1 cellular context compared by ENCODE assay signal in the genomic region with DNA sequence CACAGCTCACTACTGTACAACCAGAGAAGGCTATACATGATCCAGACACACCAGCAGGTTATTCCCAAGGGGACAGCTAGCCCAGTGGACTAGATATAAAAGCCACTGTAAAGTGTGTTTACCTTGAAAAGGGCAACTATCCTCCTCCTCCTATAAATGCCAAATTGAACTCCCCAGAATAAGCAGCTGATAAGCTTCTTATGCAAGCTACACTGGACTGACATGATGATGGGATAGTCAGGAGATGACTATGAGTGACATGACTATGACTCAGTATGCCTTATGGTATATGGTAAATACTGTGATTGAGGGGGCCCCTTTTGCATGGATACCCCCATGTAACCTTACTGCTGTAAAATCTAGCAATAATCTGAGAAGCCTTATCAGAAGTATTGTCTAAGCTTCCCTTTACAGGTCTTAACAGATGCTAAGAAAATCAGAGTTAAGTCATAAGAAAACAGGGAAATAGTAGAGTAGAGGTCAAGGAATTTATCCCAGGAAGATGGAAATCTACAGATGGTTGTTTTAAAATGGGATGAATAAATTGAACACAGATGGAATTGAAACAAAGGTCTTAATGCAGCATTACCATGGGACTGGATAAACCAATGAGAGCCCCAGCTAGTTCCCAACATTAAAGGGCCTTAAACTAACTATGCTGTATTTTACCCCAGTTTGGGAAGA.
TF ChIP-seq lines count a peak whose summit lies in the region.

No MANE protein-coding gene starts in this region.

TF ChIP-seq in WTC11, 78 proteins besides CTCF, POLR2A, EP300 and RAD21 (continued from another document):
- TF ChIP-seq, protein P1, sequence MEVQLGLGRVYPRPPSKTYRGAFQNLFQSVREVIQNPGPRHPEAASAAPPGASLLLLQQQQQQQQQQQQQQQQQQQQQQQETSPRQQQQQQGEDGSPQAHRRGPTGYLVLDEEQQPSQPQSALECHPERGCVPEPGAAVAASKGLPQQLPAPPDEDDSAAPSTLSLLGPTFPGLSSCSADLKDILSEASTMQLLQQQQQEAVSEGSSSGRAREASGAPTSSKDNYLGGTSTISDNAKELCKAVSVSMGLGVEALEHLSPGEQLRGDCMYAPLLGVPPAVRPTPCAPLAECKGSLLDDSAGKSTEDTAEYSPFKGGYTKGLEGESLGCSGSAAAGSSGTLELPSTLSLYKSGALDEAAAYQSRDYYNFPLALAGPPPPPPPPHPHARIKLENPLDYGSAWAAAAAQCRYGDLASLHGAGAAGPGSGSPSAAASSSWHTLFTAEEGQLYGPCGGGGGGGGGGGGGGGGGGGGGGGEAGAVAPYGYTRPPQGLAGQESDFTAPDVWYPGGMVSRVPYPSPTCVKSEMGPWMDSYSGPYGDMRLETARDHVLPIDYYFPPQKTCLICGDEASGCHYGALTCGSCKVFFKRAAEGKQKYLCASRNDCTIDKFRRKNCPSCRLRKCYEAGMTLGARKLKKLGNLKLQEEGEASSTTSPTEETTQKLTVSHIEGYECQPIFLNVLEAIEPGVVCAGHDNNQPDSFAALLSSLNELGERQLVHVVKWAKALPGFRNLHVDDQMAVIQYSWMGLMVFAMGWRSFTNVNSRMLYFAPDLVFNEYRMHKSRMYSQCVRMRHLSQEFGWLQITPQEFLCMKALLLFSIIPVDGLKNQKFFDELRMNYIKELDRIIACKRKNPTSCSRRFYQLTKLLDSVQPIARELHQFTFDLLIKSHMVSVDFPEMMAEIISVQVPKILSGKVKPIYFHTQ (CRISPR knock-in tag; IDR thresholded peaks at IDR 0.05) = no peak
- TF ChIP-seq, protein P2, sequence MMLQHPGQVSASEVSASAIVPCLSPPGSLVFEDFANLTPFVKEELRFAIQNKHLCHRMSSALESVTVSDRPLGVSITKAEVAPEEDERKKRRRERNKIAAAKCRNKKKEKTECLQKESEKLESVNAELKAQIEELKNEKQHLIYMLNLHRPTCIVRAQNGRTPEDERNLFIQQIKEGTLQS (CRISPR knock-in tag; conservative IDR thresholded peaks at IDR 0.05) = no peak
- TF ChIP-seq CBFB (CRISPR knock-in tag; IDR thresholded peaks at IDR 0.05; ENCODE audit: low read depth) = no peak
- TF ChIP-seq GRHL2 (CRISPR knock-in tag; IDR thresholded peaks at IDR 0.05; ENCODE audit: insufficient replicate concordance, severe bottlenecking) = no peak
- TF ChIP-seq, protein P3, sequence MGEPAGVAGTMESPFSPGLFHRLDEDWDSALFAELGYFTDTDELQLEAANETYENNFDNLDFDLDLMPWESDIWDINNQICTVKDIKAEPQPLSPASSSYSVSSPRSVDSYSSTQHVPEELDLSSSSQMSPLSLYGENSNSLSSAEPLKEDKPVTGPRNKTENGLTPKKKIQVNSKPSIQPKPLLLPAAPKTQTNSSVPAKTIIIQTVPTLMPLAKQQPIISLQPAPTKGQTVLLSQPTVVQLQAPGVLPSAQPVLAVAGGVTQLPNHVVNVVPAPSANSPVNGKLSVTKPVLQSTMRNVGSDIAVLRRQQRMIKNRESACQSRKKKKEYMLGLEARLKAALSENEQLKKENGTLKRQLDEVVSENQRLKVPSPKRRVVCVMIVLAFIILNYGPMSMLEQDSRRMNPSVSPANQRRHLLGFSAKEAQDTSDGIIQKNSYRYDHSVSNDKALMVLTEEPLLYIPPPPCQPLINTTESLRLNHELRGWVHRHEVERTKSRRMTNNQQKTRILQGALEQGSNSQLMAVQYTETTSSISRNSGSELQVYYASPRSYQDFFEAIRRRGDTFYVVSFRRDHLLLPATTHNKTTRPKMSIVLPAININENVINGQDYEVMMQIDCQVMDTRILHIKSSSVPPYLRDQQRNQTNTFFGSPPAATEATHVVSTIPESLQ (CRISPR knock-in tag; IDR thresholded peaks at IDR 0.05) = no peak
- TF ChIP-seq, protein P4, sequence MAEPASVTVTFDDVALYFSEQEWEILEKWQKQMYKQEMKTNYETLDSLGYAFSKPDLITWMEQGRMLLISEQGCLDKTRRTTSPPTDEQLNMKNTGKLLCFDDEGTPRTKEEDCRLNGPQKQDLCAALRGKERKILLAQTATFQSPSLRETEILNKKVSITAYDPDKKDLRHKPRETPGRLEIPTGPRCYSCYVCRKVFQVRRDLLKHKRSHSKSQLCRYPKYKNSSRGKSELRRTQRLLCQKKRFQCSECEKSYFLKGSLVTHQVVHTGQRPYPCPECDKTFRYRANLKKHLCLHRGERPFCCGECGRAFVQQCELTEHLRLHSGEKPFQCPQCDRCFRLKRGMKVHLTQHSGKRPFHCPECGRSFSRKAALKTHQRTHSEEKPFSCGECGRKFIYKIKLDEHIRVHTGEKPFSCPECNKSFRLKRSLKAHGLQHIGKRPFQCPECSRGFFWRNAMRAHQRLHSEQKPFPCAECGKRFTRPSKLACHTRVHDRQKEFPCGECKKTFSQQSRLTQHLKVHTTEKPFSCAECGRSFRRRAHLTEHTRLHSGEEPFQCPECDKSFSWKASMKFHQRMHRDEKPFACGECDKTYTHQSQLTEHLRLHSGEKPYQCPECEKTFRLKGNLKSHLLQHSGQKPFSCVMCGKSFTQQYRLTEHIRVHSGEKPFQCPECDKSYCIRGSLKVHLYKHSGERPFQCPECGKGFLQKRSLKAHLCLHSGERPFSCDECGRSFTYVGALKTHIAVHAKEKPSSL (CRISPR knock-in tag; conservative IDR thresholded peaks at IDR 0.05) = no peak
- TF ChIP-seq KAT7 (CRISPR knock-in tag; IDR thresholded peaks at IDR 0.05; ENCODE audit: borderline replicate concordance) = no peak
- TF ChIP-seq, protein P5, sequence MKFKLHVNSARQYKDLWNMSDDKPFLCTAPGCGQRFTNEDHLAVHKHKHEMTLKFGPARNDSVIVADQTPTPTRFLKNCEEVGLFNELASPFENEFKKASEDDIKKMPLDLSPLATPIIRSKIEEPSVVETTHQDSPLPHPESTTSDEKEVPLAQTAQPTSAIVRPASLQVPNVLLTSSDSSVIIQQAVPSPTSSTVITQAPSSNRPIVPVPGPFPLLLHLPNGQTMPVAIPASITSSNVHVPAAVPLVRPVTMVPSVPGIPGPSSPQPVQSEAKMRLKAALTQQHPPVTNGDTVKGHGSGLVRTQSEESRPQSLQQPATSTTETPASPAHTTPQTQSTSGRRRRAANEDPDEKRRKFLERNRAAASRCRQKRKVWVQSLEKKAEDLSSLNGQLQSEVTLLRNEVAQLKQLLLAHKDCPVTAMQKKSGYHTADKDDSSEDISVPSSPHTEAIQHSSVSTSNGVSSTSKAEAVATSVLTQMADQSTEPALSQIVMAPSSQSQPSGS (CRISPR knock-in tag; IDR thresholded peaks at IDR 0.05; ENCODE audit: borderline replicate concordance, low read depth) = no peak
- no peak for TF ChIP-seq MXD4 (CRISPR knock-in tag; IDR thresholded peaks at IDR 0.05; ENCODE audit: borderline replicate concordance)
- TF ChIP-seq, protein P6, sequence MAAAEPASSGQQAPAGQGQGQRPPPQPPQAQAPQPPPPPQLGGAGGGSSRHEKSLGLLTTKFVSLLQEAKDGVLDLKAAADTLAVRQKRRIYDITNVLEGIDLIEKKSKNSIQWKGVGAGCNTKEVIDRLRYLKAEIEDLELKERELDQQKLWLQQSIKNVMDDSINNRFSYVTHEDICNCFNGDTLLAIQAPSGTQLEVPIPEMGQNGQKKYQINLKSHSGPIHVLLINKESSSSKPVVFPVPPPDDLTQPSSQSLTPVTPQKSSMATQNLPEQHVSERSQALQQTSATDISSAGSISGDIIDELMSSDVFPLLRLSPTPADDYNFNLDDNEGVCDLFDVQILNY (CRISPR knock-in tag; IDR thresholded peaks at IDR 0.05) = no peak
- no peak for TF ChIP-seq GTF2I (CRISPR knock-in tag; conservative IDR thresholded peaks at IDR 0.05)
- no peak for TF ChIP-seq ZNF219 (CRISPR knock-in tag; IDR thresholded peaks at IDR 0.05; ENCODE audit: borderline replicate concordance)
- TF ChIP-seq SMAD3 (CRISPR knock-in tag; IDR thresholded peaks at IDR 0.05; ENCODE audit: borderline replicate concordance) = no peak
- TF ChIP-seq, protein P7, sequence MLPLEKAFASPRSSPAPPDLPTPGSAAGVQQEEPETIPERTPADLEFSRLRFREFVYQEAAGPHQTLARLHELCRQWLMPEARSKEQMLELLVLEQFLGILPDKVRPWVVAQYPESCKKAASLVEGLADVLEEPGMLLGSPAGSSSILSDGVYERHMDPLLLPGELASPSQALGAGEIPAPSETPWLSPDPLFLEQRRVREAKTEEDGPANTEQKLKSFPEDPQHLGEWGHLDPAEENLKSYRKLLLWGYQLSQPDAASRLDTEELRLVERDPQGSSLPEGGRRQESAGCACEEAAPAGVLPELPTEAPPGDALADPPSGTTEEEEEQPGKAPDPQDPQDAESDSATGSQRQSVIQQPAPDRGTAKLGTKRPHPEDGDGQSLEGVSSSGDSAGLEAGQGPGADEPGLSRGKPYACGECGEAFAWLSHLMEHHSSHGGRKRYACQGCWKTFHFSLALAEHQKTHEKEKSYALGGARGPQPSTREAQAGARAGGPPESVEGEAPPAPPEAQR (CRISPR knock-in tag; IDR thresholded peaks at IDR 0.05) = no peak
- TF ChIP-seq, protein P8, sequence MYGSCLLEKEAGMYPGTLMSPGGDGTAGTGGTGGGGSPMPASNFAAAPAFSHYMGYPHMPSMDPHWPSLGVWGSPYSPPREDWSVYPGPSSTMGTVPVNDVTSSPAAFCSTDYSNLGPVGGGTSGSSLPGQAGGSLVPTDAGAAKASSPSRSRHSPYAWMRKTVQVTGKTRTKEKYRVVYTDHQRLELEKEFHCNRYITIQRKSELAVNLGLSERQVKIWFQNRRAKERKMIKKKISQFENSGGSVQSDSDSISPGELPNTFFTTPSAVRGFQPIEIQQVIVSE (CRISPR knock-in tag; IDR thresholded peaks at IDR 0.05; ENCODE audit: borderline replicate concordance) = no peak
- TF ChIP-seq, protein P9, sequence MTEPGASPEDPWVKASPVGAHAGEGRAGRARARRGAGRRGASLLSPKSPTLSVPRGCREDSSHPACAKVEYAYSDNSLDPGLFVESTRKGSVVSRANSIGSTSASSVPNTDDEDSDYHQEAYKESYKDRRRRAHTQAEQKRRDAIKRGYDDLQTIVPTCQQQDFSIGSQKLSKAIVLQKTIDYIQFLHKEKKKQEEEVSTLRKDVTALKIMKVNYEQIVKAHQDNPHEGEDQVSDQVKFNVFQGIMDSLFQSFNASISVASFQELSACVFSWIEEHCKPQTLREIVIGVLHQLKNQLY (CRISPR knock-in tag; IDR thresholded peaks at IDR 0.05) = no peak
